In the genomic region with DNA sequence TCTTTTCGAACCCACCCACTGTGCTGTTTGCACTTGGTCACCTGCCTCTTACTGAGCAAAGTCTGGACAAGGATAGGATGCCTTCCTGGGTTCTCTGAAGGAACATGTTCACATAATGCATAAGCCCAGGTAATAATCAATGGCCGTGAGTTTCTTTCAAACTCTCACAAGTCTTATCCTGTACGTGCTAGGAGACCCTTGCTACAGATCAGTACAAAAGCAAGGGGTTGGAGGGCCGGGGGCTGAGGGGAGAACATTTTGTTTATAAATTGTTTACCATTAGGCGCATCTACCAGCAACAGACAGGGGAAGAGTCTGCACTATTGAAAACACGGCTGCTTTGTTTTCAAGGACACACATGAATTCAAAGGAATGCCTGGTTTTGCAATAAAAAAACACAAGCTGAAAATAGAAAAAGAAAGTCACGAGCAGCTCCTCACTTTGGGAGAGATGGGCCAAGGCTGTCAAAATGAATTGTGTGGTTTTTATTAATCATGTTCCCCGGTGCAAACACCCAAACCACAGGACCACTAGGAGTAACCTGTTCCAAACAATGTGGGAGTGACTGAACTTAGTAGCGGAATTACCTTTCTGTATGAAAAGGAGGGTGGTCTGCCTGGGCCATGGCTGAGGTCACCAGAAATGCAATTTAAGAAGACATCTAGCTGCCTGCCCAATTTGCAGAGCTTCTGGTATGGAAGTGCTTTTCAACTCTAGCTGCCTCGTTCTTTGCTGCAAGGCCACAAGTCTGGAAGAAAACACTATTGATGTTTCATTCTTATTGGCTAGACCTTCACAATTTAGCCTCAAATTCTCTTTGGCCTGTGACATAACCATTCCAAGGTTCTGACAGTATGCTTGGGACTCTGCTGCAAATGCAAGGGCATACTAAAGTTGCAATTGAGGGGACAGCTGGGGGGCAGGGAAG, we compare ENCODE assay signal across 1 cellular context.
TF ChIP-seq lines count a peak whose summit lies in the region.

No MANE protein-coding gene starts in this region.

TF ChIP-seq in SK-N-SH treated with all-trans-retinoic acid at 6 μM for 48 hours, 23 proteins besides CTCF, POLR2A, EP300 and RAD21 (continued from another document):
- TF ChIP-seq TSHZ2 (CRISPR knock-in tag; IDR thresholded peaks at IDR 0.05): no peak
- no peak for TF ChIP-seq SNAI2 (CRISPR knock-in tag; IDR thresholded peaks at IDR 0.05)
- TF ChIP-seq OSR1 (CRISPR knock-in tag; IDR thresholded peaks at IDR 0.05): no peak
- TF ChIP-seq ISL1 (CRISPR knock-in tag; IDR thresholded peaks at IDR 0.05): no peak
